In the genomic region with DNA sequence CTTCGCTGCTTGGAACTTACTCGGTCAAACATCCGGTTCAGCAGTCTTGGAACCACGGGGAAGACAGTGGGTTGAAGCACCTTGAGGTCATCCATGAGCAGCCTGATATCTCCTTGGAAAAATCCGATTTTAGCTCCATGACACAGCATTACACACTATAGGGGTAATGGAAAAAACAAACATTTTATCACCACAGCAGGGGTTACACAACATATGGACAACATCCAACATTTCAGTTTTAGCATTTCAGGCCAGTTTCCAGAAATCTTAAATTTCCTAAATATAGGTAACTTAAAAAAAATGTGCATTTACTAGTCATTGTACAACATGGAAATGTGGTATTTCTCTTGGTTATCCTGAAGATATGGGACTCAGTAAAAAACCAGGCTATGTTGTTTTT, we compare ENCODE assay signal across 28 cellular contexts.
"Had no signal": no experiment of that assay in that cellular context is flagged by ENCODE, and none has a peak within 500 bp of the region (broad histone marks: within the 10 kb centered on the region; RNA-seq: fewer than 3 reads in every experiment).

No MANE protein-coding gene starts in this region.

- H3K27ac ChIP-seq: colonic mucosa, epithelial cell of prostate, gastroesophageal sphincter, heart right ventricle, neural progenitor cell, parathyroid adenoma, suprapubic skin, transverse colon, upper lobe of right lung, uterus had no signal

- H3K27me3 ChIP-seq: colonic mucosa, gastroesophageal sphincter, heart right ventricle, neural progenitor cell, right lobe of liver, suprapubic skin, transverse colon, upper lobe of right lung, uterus had no signal

- H3K4me1 ChIP-seq: colonic mucosa, neural progenitor cell, parathyroid adenoma, right lobe of liver, suprapubic skin, transverse colon, upper lobe of right lung, uterus had no signal

- H3K4me3 Mint-ChIP-seq: dendritic cell treated with granulocyte-macrophage colony-stimulating factor and Interleukin-4, amounts not matched to agents 40 ng/mL and 50 ng/mL, for 4 days; endodermal cell; naive thymus-derived CD4-positive, alpha-beta T cell; nephron; neural progenitor cell; stimulated activated naive B cell treated with anti-CD40 and anti-IgM and Interleukin-4, amounts not matched to agents 10 μg/mL and 1 μg/mL and 100 μg/mL, for 72 hours; stimulated activated naive CD8-positive, alpha-beta T cell treated with anti-CD3 and anti-CD28 coated beads, Interleukin-15, Interleukin-2, amounts not matched to agents 100 ng/mL and 50 ng/mL, for 24 hours had no signal

- H3K9me3 Mint-ChIP-seq: dendritic cell treated with granulocyte-macrophage colony-stimulating factor and Interleukin-4, amounts not matched to agents 40 ng/mL and 50 ng/mL, for 4 days; endodermal cell; naive thymus-derived CD4-positive, alpha-beta T cell; nephron; neural progenitor cell; stimulated activated naive B cell treated with anti-CD40 and anti-IgM and Interleukin-4, amounts not matched to agents 10 μg/mL and 1 μg/mL and 100 μg/mL, for 72 hours; stimulated activated naive CD8-positive, alpha-beta T cell treated with anti-CD3 and anti-CD28 coated beads, Interleukin-15, Interleukin-2, amounts not matched to agents 100 ng/mL and 50 ng/mL, for 24 hours had no signal

- DNase-seq: colonic mucosa; effector CD8-positive, alpha-beta T cell; endodermal cell; foreskin fibroblast; heart right ventricle; hippocampal formation; kidney glomerular epithelial cell; left colon; mesendoderm; midbrain; naive thymus-derived CD4-positive, alpha-beta T cell; right lobe of liver; small intestine; stimulated activated CD4-positive, alpha-beta T cell treated with anti-CD3 and anti-CD28 coated beads, Interleukin-15, amount 100 ng/mL, for 24 hours; stimulated activated CD4-positive, alpha-beta T cell treated with anti-CD3 and anti-CD28 coated beads, Interleukin-2, amount 100 ng/mL, for 48 hours; stimulated activated naive B cell treated with anti-CD40 and anti-IgM and Interleukin-4, amounts not matched to agents 10 μg/mL and 1 μg/mL and 100 μg/mL, for 72 hours; transverse colon; upper lobe of right lung; uterus had no signal

- H3K27ac Mint-ChIP-seq: dendritic cell treated with granulocyte-macrophage colony-stimulating factor and Interleukin-4, amounts not matched to agents 40 ng/mL and 50 ng/mL, for 4 days; endodermal cell; naive thymus-derived CD4-positive, alpha-beta T cell; nephron; progenitor cell of endocrine pancreas; stimulated activated naive B cell treated with anti-CD40 and anti-IgM and Interleukin-4, amounts not matched to agents 10 μg/mL and 1 μg/mL and 100 μg/mL, for 72 hours; stimulated activated naive CD8-positive, alpha-beta T cell treated with anti-CD3 and anti-CD28 coated beads, Interleukin-15, Interleukin-2, amounts not matched to agents 100 ng/mL and 50 ng/mL, for 24 hours had no signal

- H3K4me2 ChIP-seq: neural progenitor cell had no signal

- H3K9ac ChIP-seq: neural progenitor cell, parathyroid adenoma had no signal

- H3K4me1 Mint-ChIP-seq: endodermal cell had no signal

- H3K79me2 ChIP-seq: parathyroid adenoma had no signal

- H3K9me3 ChIP-seq: colonic mucosa, gastroesophageal sphincter, heart right ventricle, right lobe of liver, suprapubic skin, transverse colon, upper lobe of right lung, uterus had no signal

- H2AFZ ChIP-seq: neural progenitor cell, parathyroid adenoma had no signal

- H3K36me3 ChIP-seq: colonic mucosa, neural progenitor cell, uterus had no signal

- H3K27me3 Mint-ChIP-seq: dendritic cell treated with granulocyte-macrophage colony-stimulating factor and Interleukin-4, amounts not matched to agents 40 ng/mL and 50 ng/mL, for 4 days; naive thymus-derived CD4-positive, alpha-beta T cell; stimulated activated naive B cell treated with anti-CD40 and anti-IgM and Interleukin-4, amounts not matched to agents 10 μg/mL and 1 μg/mL and 100 μg/mL, for 72 hours; stimulated activated naive CD8-positive, alpha-beta T cell treated with anti-CD3 and anti-CD28 coated beads, Interleukin-15, Interleukin-2, amounts not matched to agents 100 ng/mL and 50 ng/mL, for 24 hours had no signal

- H3K4me3 ChIP-seq: colonic mucosa, gastroesophageal sphincter, heart right ventricle, neural progenitor cell, right lobe of liver, suprapubic skin, transverse colon, upper lobe of right lung, uterus had no signal
